In the genomic region with DNA sequence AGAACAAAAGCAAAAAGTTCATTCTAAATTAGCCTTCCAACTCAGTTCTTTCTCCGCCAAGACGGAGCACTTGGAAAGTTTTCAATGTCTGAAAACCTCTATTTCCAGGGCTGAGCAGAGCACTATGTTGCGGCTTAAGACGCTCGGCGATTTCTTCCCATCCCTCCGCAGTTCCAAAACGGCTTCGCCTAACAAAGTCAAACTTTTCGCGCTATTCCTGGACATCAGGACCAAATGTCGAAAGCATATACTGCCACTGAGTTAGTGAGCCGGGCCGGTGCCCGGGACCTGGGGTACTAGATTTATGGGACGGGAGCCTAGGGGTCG, we compare ENCODE assay signal across 1 cellular context.
TF ChIP-seq lines count a peak whose summit lies in the region.

No MANE protein-coding gene starts in this region.

TF ChIP-seq in HCT116, 20 proteins besides CTCF, POLR2A, EP300 and RAD21:
- TF ChIP-seq, protein P1, sequence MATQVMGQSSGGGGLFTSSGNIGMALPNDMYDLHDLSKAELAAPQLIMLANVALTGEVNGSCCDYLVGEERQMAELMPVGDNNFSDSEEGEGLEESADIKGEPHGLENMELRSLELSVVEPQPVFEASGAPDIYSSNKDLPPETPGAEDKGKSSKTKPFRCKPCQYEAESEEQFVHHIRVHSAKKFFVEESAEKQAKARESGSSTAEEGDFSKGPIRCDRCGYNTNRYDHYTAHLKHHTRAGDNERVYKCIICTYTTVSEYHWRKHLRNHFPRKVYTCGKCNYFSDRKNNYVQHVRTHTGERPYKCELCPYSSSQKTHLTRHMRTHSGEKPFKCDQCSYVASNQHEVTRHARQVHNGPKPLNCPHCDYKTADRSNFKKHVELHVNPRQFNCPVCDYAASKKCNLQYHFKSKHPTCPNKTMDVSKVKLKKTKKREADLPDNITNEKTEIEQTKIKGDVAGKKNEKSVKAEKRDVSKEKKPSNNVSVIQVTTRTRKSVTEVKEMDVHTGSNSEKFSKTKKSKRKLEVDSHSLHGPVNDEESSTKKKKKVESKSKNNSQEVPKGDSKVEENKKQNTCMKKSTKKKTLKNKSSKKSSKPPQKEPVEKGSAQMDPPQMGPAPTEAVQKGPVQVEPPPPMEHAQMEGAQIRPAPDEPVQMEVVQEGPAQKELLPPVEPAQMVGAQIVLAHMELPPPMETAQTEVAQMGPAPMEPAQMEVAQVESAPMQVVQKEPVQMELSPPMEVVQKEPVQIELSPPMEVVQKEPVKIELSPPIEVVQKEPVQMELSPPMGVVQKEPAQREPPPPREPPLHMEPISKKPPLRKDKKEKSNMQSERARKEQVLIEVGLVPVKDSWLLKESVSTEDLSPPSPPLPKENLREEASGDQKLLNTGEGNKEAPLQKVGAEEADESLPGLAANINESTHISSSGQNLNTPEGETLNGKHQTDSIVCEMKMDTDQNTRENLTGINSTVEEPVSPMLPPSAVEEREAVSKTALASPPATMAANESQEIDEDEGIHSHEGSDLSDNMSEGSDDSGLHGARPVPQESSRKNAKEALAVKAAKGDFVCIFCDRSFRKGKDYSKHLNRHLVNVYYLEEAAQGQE (IDR thresholded peaks at IDR 0.05; ENCODE audit: low read depth), result no peak
- no peak for TF ChIP-seq SIN3A (IDR thresholded peaks at IDR 0.05; ENCODE audit: low read depth)
- no peak for TF ChIP-seq EZH2phosphoT487 (IDR thresholded peaks at IDR 0.05; ENCODE audit: borderline replicate concordance)
- TF ChIP-seq YY1 (IDR thresholded peaks at IDR 0.05; ENCODE audit: extremely low read depth, insufficient replicate concordance, low read depth, low read length), result no peak
- TF ChIP-seq JUND (IDR thresholded peaks at IDR 0.05), result no peak
- no peak for TF ChIP-seq ZNF274 (IDR thresholded peaks at IDR 0.05; ENCODE audit: low read depth, low read length)
- no peak for TF ChIP-seq TCF7L2 (IDR thresholded peaks at IDR 0.05; ENCODE audit: borderline replicate concordance, extremely low read depth, insufficient read depth, insufficient read length)
- no peak for TF ChIP-seq ZBTB33 (IDR thresholded peaks at IDR 0.05; ENCODE audit: extremely low read depth, insufficient replicate concordance, low read length)
- no peak for TF ChIP-seq EZH2 (IDR thresholded peaks at IDR 0.05)
- no peak for TF ChIP-seq CEBPB (IDR thresholded peaks at IDR 0.05; ENCODE audit: low read depth)
- no peak for TF ChIP-seq POLR2AphosphoS5 (IDR thresholded peaks at IDR 0.05; ENCODE audit: low read depth, low read length)
- no peak for TF ChIP-seq FOSL1 (IDR thresholded peaks at IDR 0.05; ENCODE audit: low read depth)
- no peak for TF ChIP-seq CBX3 (IDR thresholded peaks at IDR 0.05; ENCODE audit: low read depth)
